ENCODE assay signal across 1 cellular context in the genomic region with DNA sequence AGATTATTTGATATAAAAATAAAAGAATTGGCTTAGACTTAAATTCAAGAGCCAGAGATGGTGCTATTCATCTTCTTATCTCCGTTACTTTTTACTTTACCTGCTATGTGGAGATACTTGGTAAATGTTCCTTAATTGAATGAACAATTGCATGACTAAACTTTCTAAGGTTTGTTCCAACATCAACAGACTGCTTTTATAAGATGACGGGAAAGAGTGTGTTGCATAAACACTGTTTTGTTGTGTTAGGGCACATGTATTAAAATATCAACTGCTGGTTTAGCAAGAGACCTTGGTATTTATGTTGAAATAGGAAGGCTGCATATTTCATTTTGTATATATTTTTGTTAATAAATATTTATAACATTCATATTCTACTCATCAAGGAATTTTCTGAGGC.
TF ChIP-seq lines count a peak whose summit lies in the region.

No MANE protein-coding gene starts in this region.

TF ChIP-seq in SK-N-SH, 30 proteins besides CTCF, POLR2A, EP300 and RAD21 (continued from another document):
- TF ChIP-seq RXRA (IDR thresholded peaks at IDR 0.05; ENCODE audit: borderline replicate concordance, low read depth), result no peak
- TF ChIP-seq YY1 (IDR thresholded peaks at IDR 0.05; ENCODE audit: low read depth), result no peak
- no peak for TF ChIP-seq IRF3 (IDR thresholded peaks at IDR 0.05; ENCODE audit: low read depth, low read length)
- TF ChIP-seq, protein P1, sequence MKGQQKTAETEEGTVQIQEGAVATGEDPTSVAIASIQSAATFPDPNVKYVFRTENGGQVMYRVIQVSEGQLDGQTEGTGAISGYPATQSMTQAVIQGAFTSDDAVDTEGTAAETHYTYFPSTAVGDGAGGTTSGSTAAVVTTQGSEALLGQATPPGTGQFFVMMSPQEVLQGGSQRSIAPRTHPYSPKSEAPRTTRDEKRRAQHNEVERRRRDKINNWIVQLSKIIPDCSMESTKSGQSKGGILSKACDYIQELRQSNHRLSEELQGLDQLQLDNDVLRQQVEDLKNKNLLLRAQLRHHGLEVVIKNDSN (IDR thresholded peaks at IDR 0.05; ENCODE audit: borderline replicate concordance, low read depth), result no peak
- TF ChIP-seq NFIC (IDR thresholded peaks at IDR 0.05; ENCODE audit: borderline replicate concordance), result no peak
- no peak for TF ChIP-seq PBX3 (IDR thresholded peaks at IDR 0.05)
- TF ChIP-seq GABPA (IDR thresholded peaks at IDR 0.05; ENCODE audit: low read depth), result no peak
- no peak for TF ChIP-seq NRF1 (IDR thresholded peaks at IDR 0.05; ENCODE audit: low read depth, low read length)
